Comparison of ENCODE assay signal across 15 cellular contexts in genomic region chr5:150065346-150065745, GRCh38. TPM values are rescaled to one million over a fixed set of nuclear protein-coding genes. Genes with fewer than 3 reads are reported as not detected.
A peak's percentile ranks its signal among the peaks of the same experiment; 100 is the strongest.
DNase-seq lines count a peak whose midpoint lies in the region; ATAC-seq and TF ChIP-seq lines count a peak whose summit lies in the region.
"Had no signal": no experiment of that assay in that cellular context is flagged by ENCODE, and none has a peak within 500 bp of the region (broad histone marks: within the 10 kb centered on the region; RNA-seq: fewer than 3 reads in every experiment).

No MANE protein-coding gene starts in this region.

- H2AFZ ChIP-seq in fibroblast of lung (ENCODE audit: low read length) = no peak overlapping the region

- intact Hi-C loops in activated T-helper 1 cell treated with anti-CD3 and anti-CD28 coated beads, Interleukin-12 subunit alpha, Interleukin-12 subunit beta, Interleukin-2, Interleukin-4 antibody, amounts not matched to agents 30 ng/mL and 10 ng/mL and 1 ng/mL, durations not matched to agents 14 hours and 24 hours and 36 hours (cut with micrococcal nuclease) = no loop called here

- no peak overlapping the region for H3K4me3 Mint-ChIP-seq in nephron progenitor cell
- no peak overlapping the region for H3K4me3 Mint-ChIP-seq in activated T-helper 1 cell treated with anti-CD3 and anti-CD28 coated beads, Interleukin-12 subunit alpha, Interleukin-12 subunit beta, Interleukin-2, Interleukin-4 antibody, amounts not matched to agents 30 ng/mL and 10 ng/mL and 1 ng/mL, durations not matched to agents 14 hours and 24 hours and 36 hours
- H3K4me3 Mint-ChIP-seq: activated B cell treated with CpG ODN at 0.5 μM for 24 hours had no signal

- peaks cover 24% of the 10 kb centered on the region for H3K4me1 ChIP-seq in fibroblast of lung (ENCODE audit: control insufficient read depth, extremely low read depth, insufficient read depth, low read length)

- H3K79me2 ChIP-seq in fibroblast of lung (ENCODE audit: control insufficient read depth, insufficient read depth, low read length) = no peaks in the 10 kb centered on the region

- H4K20me1 ChIP-seq in fibroblast of lung (ENCODE audit: control insufficient read depth, extremely low read depth, insufficient read depth, low read length) = no peaks in the 10 kb centered on the region

- ATAC-seq in HG03280 (IDR thresholded peaks at IDR 0.05; ENCODE audit: unreplicated experiment) = no peak
- ATAC-seq: Panc1 had no signal

- H3K36me3 Mint-ChIP-seq in nephron progenitor cell (ENCODE audit: low read depth) = no peaks in the 10 kb centered on the region
- H3K36me3 Mint-ChIP-seq in activated T-helper 1 cell treated with anti-CD3 and anti-CD28 coated beads, Interleukin-12 subunit alpha, Interleukin-12 subunit beta, Interleukin-2, Interleukin-4 antibody, amounts not matched to agents 30 ng/mL and 10 ng/mL and 1 ng/mL, durations not matched to agents 14 hours and 24 hours and 36 hours (ENCODE audit: low read depth) = no peaks in the 10 kb centered on the region

- peaks cover 23% of the 10 kb centered on the region for H3K4me1 Mint-ChIP-seq in nephron progenitor cell
- peaks cover 15% of the 10 kb centered on the region for H3K4me1 Mint-ChIP-seq in activated T-helper 1 cell treated with anti-CD3 and anti-CD28 coated beads, Interleukin-12 subunit alpha, Interleukin-12 subunit beta, Interleukin-2, Interleukin-4 antibody, amounts not matched to agents 30 ng/mL and 10 ng/mL and 1 ng/mL, durations not matched to agents 14 hours and 24 hours and 36 hours (ENCODE audit: low read depth)

- H3K27me3 Mint-ChIP-seq in nephron progenitor cell (ENCODE audit: low read depth, poor library complexity) = peaks cover 6% of the 10 kb centered on the region
- H3K27me3 Mint-ChIP-seq in activated T-helper 1 cell treated with anti-CD3 and anti-CD28 coated beads, Interleukin-12 subunit alpha, Interleukin-12 subunit beta, Interleukin-2, Interleukin-4 antibody, amounts not matched to agents 30 ng/mL and 10 ng/mL and 1 ng/mL, durations not matched to agents 14 hours and 24 hours and 36 hours (ENCODE audit: insufficient read depth) = peaks cover 3% of the 10 kb centered on the region

- H3K27ac ChIP-seq in fibroblast of lung (ENCODE audit: insufficient read depth, low read length) = peak overlapping the region; percentile 18

- TF ChIP-seq CTCF in AG09309 (IDR thresholded peaks at IDR 0.05; ENCODE audit: control insufficient read depth, insufficient read depth, low read depth, low read length, missing control alignments) (peak; percentile 7), fibroblast of lung (conservative IDR thresholded peaks at IDR 0.05 in 1 of 2, IDR thresholded peaks at IDR 0.05 in 1 of 2; ENCODE audit: low read depth in 1 of 2, low read length in 2 of 2) (no peak), nephron progenitor cell (IDR thresholded peaks at IDR 0.05) (no peak)

- H3K4me2 ChIP-seq in fibroblast of lung (ENCODE audit: extremely low read depth, insufficient read depth, low read length) = no peak overlapping the region

- H3K27ac Mint-ChIP-seq in nephron progenitor cell = peak overlapping the region; percentile 39
- H3K27ac Mint-ChIP-seq in activated T-helper 1 cell treated with anti-CD3 and anti-CD28 coated beads, Interleukin-12 subunit alpha, Interleukin-12 subunit beta, Interleukin-2, Interleukin-4 antibody, amounts not matched to agents 30 ng/mL and 10 ng/mL and 1 ng/mL, durations not matched to agents 14 hours and 24 hours and 36 hours = no peak overlapping the region
- H3K27ac Mint-ChIP-seq: activated B cell treated with CpG ODN at 0.5 μM for 24 hours; activated T-helper 2 cell treated with anti-CD3 and anti-CD28 coated beads, Interferon-gamma antibody, Interleukin-2, Interleukin-4, amounts not matched to agents 10 μg/mL and 5 μg/mL and 100 μg/mL, durations not matched to agents 14 hours and 24 hours and 36 hours had no signal

- no peaks in the 10 kb centered on the region for H3K27me3 ChIP-seq in fibroblast of lung (ENCODE audit: control insufficient read depth, insufficient read depth, low read length)
- H3K27me3 ChIP-seq: tibial nerve had no signal

- H3K4me3 ChIP-seq in AG09309 (ENCODE audit: control insufficient read depth, low read depth, low read length) (no peak overlapping the region), fibroblast of lung (replicated peaks in 1 of 4; ENCODE audit: control extremely low read depth in 1 of 4, insufficient read depth in 1 of 4, low read depth in 3 of 4, low read length in 4 of 4) (no peak overlapping the region)
- H3K4me3 ChIP-seq: tibial nerve had no signal

- H3K9me3 Mint-ChIP-seq in nephron progenitor cell = no peaks in the 10 kb centered on the region
- no peaks in the 10 kb centered on the region for H3K9me3 Mint-ChIP-seq in activated T-helper 1 cell treated with anti-CD3 and anti-CD28 coated beads, Interleukin-12 subunit alpha, Interleukin-12 subunit beta, Interleukin-2, Interleukin-4 antibody, amounts not matched to agents 30 ng/mL and 10 ng/mL and 1 ng/mL, durations not matched to agents 14 hours and 24 hours and 36 hours
- H3K9me3 Mint-ChIP-seq: activated B cell treated with CpG ODN at 0.5 μM for 24 hours; activated T-helper 2 cell treated with anti-CD3 and anti-CD28 coated beads, Interferon-gamma antibody, Interleukin-2, Interleukin-4, amounts not matched to agents 10 μg/mL and 5 μg/mL and 100 μg/mL, durations not matched to agents 14 hours and 24 hours and 36 hours had no signal

- DNase-seq in AG09309 (ENCODE audit: low read depth) (no peak), NCI-H226 (peak; percentile 5), fibroblast of lung (ENCODE audit: low read depth in 2 of 2) (peak; percentile 54 to 74), nephron progenitor cell (no peak), DMS114 treated with DMSO at 0.1 percent for 48 hours (lab: John Stamatoyannopoulos, UW; ENCODE audit: unreplicated experiment) (no peak), NCI-H748 treated with DMSO at 0.1 percent for 48 hours (lab: John Stamatoyannopoulos, UW) (no peak)
- DNase-seq in activated T-helper 1 cell treated with anti-CD3 and anti-CD28 coated beads, Interleukin-12 subunit alpha, Interleukin-12 subunit beta, Interleukin-2, Interleukin-4 antibody, amounts not matched to agents 30 ng/mL and 10 ng/mL and 1 ng/mL, durations not matched to agents 14 hours and 24 hours and 36 hours (ENCODE audit: low spot score) = no peak
- DNase-seq: activated B cell treated with CpG ODN at 0.5 μM for 24 hours, NCI-H1930 had no signal

- no peak overlapping the region for H3K9ac ChIP-seq in fibroblast of lung (ENCODE audit: insufficient read depth, low read length)

- no peaks in the 10 kb centered on the region for H3K9me3 ChIP-seq in fibroblast of lung (ENCODE audit: control insufficient read depth, insufficient read depth, low read depth, low read length)
- H3K9me3 ChIP-seq: tibial nerve had no signal

- no peaks in the 10 kb centered on the region for H3K36me3 ChIP-seq in fibroblast of lung (ENCODE audit: control insufficient read depth, insufficient read depth, low read length)
- H3K36me3 ChIP-seq: tibial nerve had no signal

RNA-seq across cellular contexts. Expression of gene CSF1R, which starts 21.0 kb away (rescaled TPM):
- not detected in 2 replicates for total RNA-seq in fibroblast of lung
- 0.07 and 0.15 TPM in 2 replicates for polyA plus RNA-seq in fibroblast of lung
- 0.22 and 0.24 TPM in 2 replicates for polyA plus RNA-seq in fibroblast of lung (2012)
- not detected in 2 replicates for polyA minus RNA-seq in fibroblast of lung (ENCODE audit: low replicate concordance)
- total RNA-seq in activated T-helper 1 cell treated with anti-CD3 and anti-CD28 coated beads, Interleukin-12 subunit alpha, Interleukin-12 subunit beta, Interleukin-2, Interleukin-4 antibody, amounts not matched to agents 30 ng/mL and 10 ng/mL and 1 ng/mL, durations not matched to agents 14 hours and 24 hours and 36 hours = 0.10 TPM in 1 of 2 replicates, not detected in the other
- total RNA-seq: dermis microvascular lymphatic vessel endothelial cell had no signal
- polyA plus RNA-seq: neural cell had no signal

Comparison
In these comparisons a context has a peak if more than half of its experiments do, and no peak if none do; other contexts are left out.
1. DNase-seq: peak in NCI-H226 (single experiment) and fibroblast of lung (2 of 2); none in AG09309 (single experiment), nephron progenitor cell (single experiment), activated T-helper 1 cell treated with anti-CD3 and anti-CD28 coated beads, Interleukin-12 subunit alpha, Interleukin-12 subunit beta, Interleukin-2, Interleukin-4 antibody, amounts not matched to agents 30 ng/mL and 10 ng/mL and 1 ng/mL, durations not matched to agents 14 hours and 24 hours and 36 hours (single experiment), DMS114 treated with DMSO at 0.1 percent for 48 hours (single experiment) and NCI-H748 treated with DMSO at 0.1 percent for 48 hours (single experiment).